Comparison of ENCODE assay signal across 9 cellular contexts in the genomic region with DNA sequence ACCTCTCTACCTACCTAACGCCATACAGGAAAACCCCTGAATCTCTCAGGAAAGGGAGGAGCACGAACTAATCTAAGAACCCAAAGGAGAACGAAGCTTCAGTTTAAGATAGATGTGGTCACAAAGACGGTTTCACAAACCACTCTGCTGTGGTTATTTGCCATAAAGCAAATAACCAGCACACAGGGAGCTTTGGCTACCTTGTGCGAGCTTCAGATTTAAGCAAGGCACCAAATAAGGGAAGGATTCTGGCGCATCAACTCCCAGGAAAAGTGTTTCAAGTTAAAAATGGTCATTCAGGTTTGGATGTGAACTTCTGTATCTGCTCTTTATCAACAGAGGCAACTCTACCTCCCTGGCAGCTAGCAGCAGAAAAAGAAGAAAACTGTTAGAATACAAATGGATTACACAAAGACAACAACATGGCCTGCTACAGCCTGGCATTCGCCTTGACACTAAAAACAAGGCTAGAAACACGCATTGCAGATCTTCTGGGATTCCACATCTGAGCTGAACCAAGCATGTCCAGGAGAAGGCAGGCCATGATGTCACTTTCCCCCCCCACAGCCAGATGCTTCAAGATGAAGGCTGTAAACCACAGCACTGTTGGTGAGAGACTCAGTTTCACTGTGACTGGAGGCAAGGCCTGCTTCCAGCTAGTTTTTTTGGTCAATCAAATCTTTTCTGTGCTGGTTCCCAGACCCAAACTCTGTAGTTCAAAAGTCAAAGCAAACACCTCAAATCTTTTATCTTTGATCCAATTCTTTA. TPM values are rescaled to one million over a fixed set of nuclear protein-coding genes. Genes with fewer than 3 reads are reported as not detected.
A peak's percentile ranks its signal among the peaks of the same experiment; 100 is the strongest.
DNase-seq lines count a peak whose midpoint lies in the region; ATAC-seq, FAIRE-seq and TF ChIP-seq lines count a peak whose summit lies in the region.
"Had no signal": no experiment of that assay in that cellular context is flagged by ENCODE, and none has a peak within 500 bp of the region (broad histone marks: within the 10 kb centered on the region; RNA-seq: fewer than 3 reads in every experiment).

No MANE protein-coding gene starts in this region.

- H3K27me3 ChIP-seq in CD4-positive, alpha-beta memory T cell (ENCODE audit: insufficient read depth, low read length) = no peaks in the 10 kb centered on the region
- H3K27me3 ChIP-seq in K562 (ENCODE audit: control insufficient read depth in 2 of 2, insufficient read depth in 2 of 2, low read length in 2 of 2) = no peaks in the 10 kb centered on the region
- H3K27me3 ChIP-seq in PC-9 (ENCODE audit: insufficient read depth, low read depth) = no peaks in the 10 kb centered on the region

- in situ Hi-C loops in K562 (cut with MboI) = no loop called here

- H4K20me1 ChIP-seq in K562 (replicated peaks; ENCODE audit: control insufficient read depth, insufficient read depth, low read length) (no peaks in the 10 kb centered on the region), PC-9 (ENCODE audit: insufficient read depth) (peaks cover 5% of the 10 kb centered on the region; the same call in 1 of the 2 replicates)

- TF ChIP-seq RAD21 in K562 (CRISPR knock-in tag; conservative IDR thresholded peaks at IDR 0.05 in 1 of 2, IDR thresholded peaks at IDR 0.05 in 1 of 2) = no peak

- peaks cover 13 to 17% of the 10 kb centered on the region in 2 donors for H3K36me3 Mint-ChIP-seq in CD4-positive, alpha-beta memory T cell
- H3K36me3 Mint-ChIP-seq in T-helper 17 cell (ENCODE audit: low read depth) = peaks cover 4% of the 10 kb centered on the region

- peaks cover 0 to under 1% (median 0%) of the 10 kb centered on the region in 8 donors for H3K9me3 Mint-ChIP-seq in CD4-positive, alpha-beta memory T cell

- peak overlapping the region; percentile 58 to 82 (median 76) for H3K4me3 Mint-ChIP-seq in CD4-positive, alpha-beta memory T cell
- peak overlapping the region; percentile 76 for H3K4me3 Mint-ChIP-seq in T-helper 17 cell
- H3K4me3 Mint-ChIP-seq: brain had no signal

- H3K4me2 ChIP-seq in K562 (ENCODE audit: insufficient read depth, low read length) = no peak overlapping the region
- no peak overlapping the region for H3K4me2 ChIP-seq in PC-9

- peaks cover 43 to 74% (median 61%) of the 10 kb centered on the region in 4 donors for H3K4me1 Mint-ChIP-seq in CD4-positive, alpha-beta memory T cell
- H3K4me1 Mint-ChIP-seq in T-helper 17 cell = peaks cover 50% of the 10 kb centered on the region

- POLR2A ChIA-PET in CD4-positive, alpha-beta memory T cell (lab: Charles Lee; ENCODE audit: partially characterized antibody) = interaction anchor here (0.6 to 4.2 kb wide), 17 partner anchors 8 to 611 kb away, joined by 3 to 45 read pairs (median 4); a partner anchor contains a TSS
- POLR2A ChIA-PET in K562 (lab: Yijun Ruan, JAX) (no interaction called here), PC-9 (lab: Charles Lee; ENCODE audit: unreplicated experiment) (no interaction called here)

- H3K27me3 Mint-ChIP-seq in CD4-positive, alpha-beta memory T cell = no peaks in the 10 kb centered on the region
- H3K27me3 Mint-ChIP-seq in T-helper 17 cell = no peaks in the 10 kb centered on the region
- H3K27me3 Mint-ChIP-seq: brain had no signal

- no peaks in the 10 kb centered on the region for H3K9me2 ChIP-seq in PC-9 (ENCODE audit: insufficient read depth)

- peak; percentile 53 to 82 (median 57) for DNase-seq in CD4-positive, alpha-beta memory T cell
- DNase-seq in T-helper 17 cell (peak in 1 of 3 donors; percentile 16), K562 (ENCODE audit: extremely low read depth in 1 of 4, low spot score in 3 of 4) (no peak), COR-L47 (lab: John Stamatoyannopoulos, UW) (no peak), PC-9 (no peak), OCI-M2 (lab: John Stamatoyannopoulos, UW; ENCODE audit: unreplicated experiment) (no peak)
- peak; percentile 80 for DNase-seq in stimulated activated CD4-positive, alpha-beta T cell treated with anti-CD3 and anti-CD28 coated beads, Interleukin-4, amount 100 ng/mL, for 24 hours

- H3K9me1 ChIP-seq in K562 (ENCODE audit: control insufficient read depth, insufficient read depth, low read length) = no peaks in the 10 kb centered on the region

- H3K9me3 ChIP-seq in CD4-positive, alpha-beta memory T cell (ENCODE audit: control insufficient read depth in 1 of 2, low read length in 2 of 2) = no peaks in the 10 kb centered on the region
- H3K9me3 ChIP-seq in T-helper 17 cell (ENCODE audit: control insufficient read depth, low read length, poor library complexity, severe bottlenecking) = no peaks in the 10 kb centered on the region
- H3K9me3 ChIP-seq in K562 (replicated peaks; ENCODE audit: control insufficient read depth, insufficient read depth, low read depth, low read length) = no peaks in the 10 kb centered on the region
- H3K9me3 ChIP-seq in PC-9 (ENCODE audit: insufficient read depth, low read depth) = no peaks in the 10 kb centered on the region

- FAIRE-seq in K562 (lab: Jason Lieb, UNC) = no peak

- H3F3A ChIP-seq in PC-9 (ENCODE audit: insufficient read depth, low read depth) = peaks cover 16% of the 10 kb centered on the region; the same call in 1 of the 2 replicates

- no peak overlapping the region for H2AFZ ChIP-seq in K562 (ENCODE audit: low read depth, low read length)
- no peak overlapping the region for H2AFZ ChIP-seq in PC-9

- WGBS in K562 (ENCODE audit: insufficient coverage, low coverage, missing lambda C conversion rate) = 64% methylated on average over 6 of the region's 8 CpGs

- H3K27ac Mint-ChIP-seq in CD4-positive, alpha-beta memory T cell = peak overlapping the region; percentile 85 to 98 (median 96)
- peak overlapping the region; percentile 95 for H3K27ac Mint-ChIP-seq in T-helper 17 cell

- intact Hi-C loops in CD4-positive, alpha-beta memory T cell (cut with micrococcal nuclease) = loop anchor here (10.0 kb wide), 1 partner anchor 615 kb away; a partner anchor contains a TSS
- intact Hi-C loops in K562 (cut with micrococcal nuclease) (no loop called here), PC-9 (cut with micrococcal nuclease; ENCODE audit: unreplicated experiment) (no loop called here)

- TF ChIP-seq POLR2A in K562 (conservative IDR thresholded peaks at IDR 0.05) = no peak

- peaks cover 69% of the 10 kb centered on the region for H3K4me1 ChIP-seq in CD4-positive, alpha-beta memory T cell (ENCODE audit: insufficient read depth, low read length)
- 0 out of 5 replicates have a peak, but pooled peaks cover 0 to 3% of the 10 kb centered on the region in 2 experiments for H3K4me1 ChIP-seq in K562 (replicated peaks in 1 of 2; ENCODE audit: control insufficient read depth in 2 of 2, insufficient read depth in 2 of 2, low read length in 2 of 2)
- no peaks in the 10 kb centered on the region; the same call in 1 of the 2 replicates for H3K4me1 ChIP-seq in PC-9 (replicated peaks; ENCODE audit: insufficient read depth)

- TF ChIP-seq EP300 in K562 (IDR thresholded peaks at IDR 0.05; ENCODE audit: low read length) = no peak

- no peak for TF ChIP-seq CTCF in K562 (IDR thresholded peaks at IDR 0.05 in 2 of 3, conservative IDR thresholded peaks at IDR 0.05 in 1 of 3; ENCODE audit: insufficient read depth in 2 of 3, low read depth in 1 of 3, low read length in 3 of 3)
- TF ChIP-seq CTCF in PC-9 (conservative IDR thresholded peaks at IDR 0.05) = no peak

- no peaks in the 10 kb centered on the region for H3K36me3 ChIP-seq in CD4-positive, alpha-beta memory T cell (ENCODE audit: insufficient read depth, low read length)
- H3K36me3 ChIP-seq in K562 (ENCODE audit: control insufficient read depth, insufficient read depth, low read length) (peaks cover 11% of the 10 kb centered on the region; the same call in 2 of the 3 replicates), PC-9 (ENCODE audit: low read depth) (no peaks in the 10 kb centered on the region; the same call in 1 of the 2 replicates)

- ATAC-seq in GM21786 (IDR thresholded peaks at IDR 0.05; ENCODE audit: unreplicated experiment) (peak; percentile 72), T-helper 17 cell (peak; percentile 91), K562 (no peak)

- CTCF ChIA-PET in CD4-positive, alpha-beta memory T cell (lab: Charles Lee; ENCODE audit: partially characterized antibody) = interaction anchor here (0.7 to 5.7 kb wide), 9 partner anchors 9 to 205 kb away, joined by 3 to 52 read pairs (median 7); a partner anchor contains a TSS
- CTCF ChIA-PET in K562 (lab: Yijun Ruan, JAX; ENCODE audit: low intra/inter-chr PET ratio) = no interaction called here
- CTCF ChIA-PET in PC-9 (lab: Charles Lee) = no interaction called here

- no TSS peak for BruUV-seq in K562 (replicated peaks; lab: Mats Ljungman, UMichigan)
- no TSS peak for BruUV-seq in PC-9 (replicated peaks; lab: Mats Ljungman, UMichigan)

- peak overlapping the region; percentile 65 for H3K27ac ChIP-seq in CD4-positive, alpha-beta memory T cell (ENCODE audit: low read depth, low read length)
- no peak overlapping the region; the same call in 2 of the 3 replicates for H3K27ac ChIP-seq in K562 (ENCODE audit: extremely low read depth, low read depth, low read length)
- H3K27ac ChIP-seq in PC-9 = no peak overlapping the region

- peak overlapping the region; percentile 13 to 31 for H3K4me3 ChIP-seq in CD4-positive, alpha-beta memory T cell (ENCODE audit: low read length in 2 of 2)
- no peak overlapping the region for H3K4me3 ChIP-seq in K562
- H3K4me3 ChIP-seq in PC-9 = no peak overlapping the region

- no peak overlapping the region for H3K9ac ChIP-seq in K562 (ENCODE audit: insufficient read depth in 1 of 2, low read depth in 2 of 2, low read length in 2 of 2)

- no peaks in the 10 kb centered on the region for H3K79me2 ChIP-seq in K562 (ENCODE audit: control insufficient read depth, insufficient read depth, low read length)
- H3K79me2 ChIP-seq in PC-9 (ENCODE audit: low read depth) = 0 out of 2 replicates have a peak, but pooled peaks cover 3% of the 10 kb centered on the region

RNA-seq across cellular contexts. Expression of a gene that starts 43.6 kb away (rescaled TPM):
- 10 to 100 TPM; 51.1 to 58.5 TPM for total RNA-seq in CD4-positive, alpha-beta memory T cell
- polyA plus RNA-seq in CD4-positive, alpha-beta memory T cell = 10 to 100 TPM in 1 of 2 donors, 1 to 10 TPM in 1; 3.8 to 10.2 TPM
- total RNA-seq in T-helper 17 cell (10 to 100 TPM; 48.3 to 51.6 TPM), K562 (2014; rRNA removed) (6.9 and 7.3 TPM in 2 replicates), K562 (2014; rRNA removed; fragmentation: Illumina TruSeq; extraction: Trizol) (5.7 and 6.1 TPM in 2 replicates), K562 (2015; rRNA removed; fragmentation: Illumina TruSeq; extraction: Trizol) (6.0 TPM in 2 replicates), K562 (2021) (12.8 and 13.7 TPM in 2 replicates), PC-9 (2021) (43.1 and 49.4 TPM in 2 replicates)
- total RNA-seq in K562 (2011; cell fraction: chromatin; rRNA removed; ENCODE audit: low replicate concordance) = 39.4 and 43.0 TPM in 2 replicates
- 14.7 and 18.7 TPM in 2 replicates for total RNA-seq in K562 (2011; cell fraction: nucleolus; rRNA removed)
- 30.8 and 31.7 TPM in 2 replicates for total RNA-seq in K562 (2011; cell fraction: nucleoplasm; rRNA removed)
- polyA plus RNA-seq in K562 (2011; rRNA removed) (1.7 and 3.6 TPM in 2 replicates), K562 (2014; fragmentation: Illumina TruSeq; extraction: Trizol) (13.9 TPM in 2 replicates), K562 (2014; fragmentation: Nextera tagmentation; extraction: Ambion mirVana) (under 1 TPM; 0.44 to 0.45 TPM), K562 (2014; rRNA removed) (5.5 and 5.8 TPM in 2 replicates)
- 4.2 and 6.2 TPM in 2 replicates for polyA plus RNA-seq in K562 (2011; cell fraction: cytosol; rRNA removed)
- 8.5 and 16.5 TPM in 2 replicates for polyA plus RNA-seq in K562 (2011; cell fraction: nucleus; rRNA removed)
- polyA plus RNA-seq in K562 (2012) = 10.2 and 21.1 TPM in 2 replicates
- polyA minus RNA-seq in K562 (2011; rRNA and poly(A)+ RNA removed) = 4.8 and 5.1 TPM in 2 replicates
- polyA minus RNA-seq in K562 (2011; cell fraction: cytosol; rRNA and poly(A)+ RNA removed) = 10.2 and 10.9 TPM in 2 replicates
- polyA minus RNA-seq in K562 (2011; cell fraction: nucleus; rRNA and poly(A)+ RNA removed) = 9.1 and 9.8 TPM in 2 replicates

RNA-seq across cellular contexts. Expression of a gene that starts 43.8 kb away (rescaled TPM):
- total RNA-seq in CD4-positive, alpha-beta memory T cell = 10 to 100 TPM in 1 of 2 experiments, 1 to 10 TPM in 1; 6.9 to 13.1 TPM
- polyA plus RNA-seq in CD4-positive, alpha-beta memory T cell = 1 to 10 TPM; 5.6 to 6.7 TPM
- total RNA-seq in T-helper 17 cell = 1 to 10 TPM; 3.4 to 3.9 TPM
- 5.3 and 10.9 TPM in 2 replicates for total RNA-seq in K562 (2011; cell fraction: chromatin; rRNA removed; ENCODE audit: low replicate concordance)
- total RNA-seq in K562 (2011; cell fraction: nucleolus; rRNA removed) = 4.5 and 5.4 TPM in 2 replicates
- 9.8 and 14.4 TPM in 2 replicates for total RNA-seq in K562 (2011; cell fraction: nucleoplasm; rRNA removed)
- total RNA-seq in K562 (2014; rRNA removed) = 6.7 and 7.4 TPM in 2 replicates
- total RNA-seq in K562 (2014; rRNA removed; fragmentation: Illumina TruSeq; extraction: Trizol) = 3.7 and 5.0 TPM in 2 replicates
- total RNA-seq in K562 (2015; rRNA removed; fragmentation: Illumina TruSeq; extraction: Trizol) = 4.3 and 7.0 TPM in 2 replicates
- 8.1 and 9.9 TPM in 2 replicates for total RNA-seq in K562 (2021)
- 19.4 and 19.5 TPM in 2 replicates for polyA plus RNA-seq in K562 (2011; rRNA removed)
- 5.2 and 7.3 TPM in 2 replicates for polyA plus RNA-seq in K562 (2011; cell fraction: cytosol; rRNA removed)
- polyA plus RNA-seq in K562 (2011; cell fraction: nucleus; rRNA removed) = 3.8 and 6.8 TPM in 2 replicates
- 7.8 and 8.1 TPM in 2 replicates for polyA plus RNA-seq in K562 (2012)
- 6.6 and 9.5 TPM in 2 replicates for polyA plus RNA-seq in K562 (2014; fragmentation: Illumina TruSeq; extraction: Trizol)
- 10 to 100 TPM; 10.0 to 14.7 TPM for polyA plus RNA-seq in K562 (2014; fragmentation: Nextera tagmentation; extraction: Ambion mirVana)
- 4.9 and 7.9 TPM in 2 replicates for polyA plus RNA-seq in K562 (2014; rRNA removed)
- 8.0 and 9.0 TPM in 2 replicates for polyA minus RNA-seq in K562 (2011; rRNA and poly(A)+ RNA removed)
- 7.1 and 7.2 TPM in 2 replicates for polyA minus RNA-seq in K562 (2011; cell fraction: cytosol; rRNA and poly(A)+ RNA removed)
- polyA minus RNA-seq in K562 (2011; cell fraction: nucleus; rRNA and poly(A)+ RNA removed) = 2.4 and 3.7 TPM in 2 replicates
- total RNA-seq in PC-9 (2021) = 41.8 and 52.3 TPM in 2 replicates

Comparison
In these comparisons a context has a peak if more than half of its experiments do, and no peak if none do; other contexts are left out.
1. DNase-seq: peak in CD4-positive, alpha-beta memory T cell (5 of 5) and stimulated activated CD4-positive, alpha-beta T cell treated with anti-CD3 and anti-CD28 coated beads, Interleukin-4, amount 100 ng/mL, for 24 hours (single experiment); none in K562 (0 of 4), COR-L47 (single experiment), PC-9 (0 of 2) and OCI-M2 (single experiment).
2. H3K4me3 ChIP-seq: peak in CD4-positive, alpha-beta memory T cell (2 of 2); none in K562 (single experiment) and PC-9 (single experiment).